Comparison of ENCODE assay signal across 21 cellular contexts in the genomic region with DNA sequence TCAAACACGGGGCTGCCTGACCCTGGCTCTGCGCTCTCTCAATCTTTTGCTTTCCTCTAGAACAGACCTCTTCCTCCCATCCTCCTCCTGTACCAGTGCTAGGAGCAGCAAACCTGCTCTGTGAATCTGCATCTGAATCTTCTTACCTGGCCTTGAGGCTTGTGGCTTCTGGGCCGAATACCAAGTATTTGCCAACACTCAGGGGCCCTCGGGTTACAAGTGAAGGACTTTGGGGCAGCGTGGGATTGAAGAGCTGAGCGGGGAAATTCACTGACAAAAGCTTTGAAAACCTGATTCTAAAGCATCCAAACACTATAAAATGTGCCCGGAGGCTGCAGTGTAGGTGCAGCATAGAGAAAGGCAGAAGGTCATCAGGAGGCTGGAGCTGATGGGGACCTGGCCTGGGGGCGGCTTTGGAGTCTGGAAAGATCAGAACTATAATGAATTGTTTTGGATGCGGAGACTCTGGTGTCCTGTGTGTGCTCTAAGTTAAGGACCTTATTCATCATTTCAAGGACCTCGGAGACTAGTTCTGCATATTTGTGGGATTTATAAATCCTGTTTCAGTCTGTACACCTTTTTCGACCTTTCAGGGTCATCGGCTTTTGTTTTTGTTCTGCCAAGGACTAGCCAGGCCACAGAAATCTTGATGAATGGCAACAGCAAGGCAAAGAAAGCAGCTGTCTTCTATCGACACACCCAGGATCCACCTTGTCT. TPM values are rescaled to one million over a fixed set of nuclear protein-coding genes. Genes with fewer than 3 reads are reported as not detected.
A peak's percentile ranks its signal among the peaks of the same experiment; 100 is the strongest.
DNase-seq lines count a peak whose midpoint lies in the region; ATAC-seq and TF ChIP-seq lines count a peak whose summit lies in the region.
"Had no signal": no experiment of that assay in that cellular context is flagged by ENCODE, and none has a peak within 500 bp of the region (broad histone marks: within the 10 kb centered on the region; RNA-seq: fewer than 3 reads in every experiment).

No MANE protein-coding gene starts in this region.

- 61 to 62% methylated on average over 13 of the region's 13 CpGs for WGBS in thyroid gland, 2 donors

- peaks cover 24 to 39% of the 10 kb centered on the region in 2 donors for H3K4me1 ChIP-seq in thyroid gland
- H3K4me1 ChIP-seq: tibial artery had no signal

- no peak for TF ChIP-seq POLR2A in thyroid gland (IDR thresholded peaks at IDR 0.05)

- no peaks in the 10 kb centered on the region for H3K27me3 ChIP-seq in thyroid gland

- DNase-seq in ELF-1 (ENCODE audit: low read depth, low spot score) (peak; percentile 77), WTC11 (ENCODE audit: low spot score) (no peak), neural crest cell (ENCODE audit: low read depth, low spot score) (no peak), thyroid gland (peak; percentile 57 to 63), globus pallidus (ENCODE audit: low spot score) (no peak), occipital lobe (lab: John Stamatoyannopoulos, UW) (no peak)
- DNase-seq: activated CD4-positive, alpha-beta T cell treated with anti-CD3 and anti-CD28 coated beads, Interleukin-2, amount 10 ng/mL, durations not matched to agents 24 days and 14 days; activated CD8-positive, alpha-beta memory T cell treated with anti-CD3 and anti-CD28 coated beads, Interleukin-2, amount 10 ng/mL, durations not matched to agents 7 days and 5 days; GDM1; NCI-H1436 treated with DMSO at 0.1 percent for 48 hours; NCI-H748 treated with DMSO at 0.1 percent for 48 hours; SHP77; stimulated activated CD4-positive, alpha-beta T cell treated with anti-CD3 and anti-CD28 coated beads, Interleukin-1b, Interleukin-23, amount 100 ng/mL, for 48 hours; stimulated activated naive CD4-positive, alpha-beta T cell had no signal

- no peak for TF ChIP-seq CTCF in WTC11 (IDR thresholded peaks at IDR 0.05)
- no peak for TF ChIP-seq CTCF in neural crest cell (conservative IDR thresholded peaks at IDR 0.05)
- no peak for TF ChIP-seq CTCF in thyroid gland (IDR thresholded peaks at IDR 0.05)

- H3K27me3 Mint-ChIP-seq in WTC11 (ENCODE audit: low read depth) (peaks cover 6% of the 10 kb centered on the region), neural crest cell (ENCODE audit: low read depth) (peaks cover 8% of the 10 kb centered on the region)

- H3K27ac Mint-ChIP-seq in WTC11 (no peak overlapping the region), neural crest cell (ENCODE audit: unreplicated experiment) (peak overlapping the region; percentile 32)
- H3K27ac Mint-ChIP-seq: activated CD4-positive, alpha-beta T cell treated with anti-CD3 and anti-CD28 coated beads, Interleukin-2, amount 10 ng/mL, durations not matched to agents 24 days and 14 days; activated CD8-positive, alpha-beta memory T cell treated with anti-CD3 and anti-CD28 coated beads, Interleukin-2, amount 10 ng/mL, durations not matched to agents 7 days and 5 days; activated T-helper 1 cell treated with anti-CD3 and anti-CD28 coated beads, Interleukin-12 subunit alpha, Interleukin-12 subunit beta, Interleukin-2, Interleukin-4 antibody, amounts not matched to agents 30 ng/mL and 10 ng/mL and 1 ng/mL, durations not matched to agents 14 hours and 24 hours and 36 hours; B cell had no signal

- H3K36me3 Mint-ChIP-seq in WTC11, result no peaks in the 10 kb centered on the region
- H3K36me3 Mint-ChIP-seq in neural crest cell (ENCODE audit: low read depth), result no peaks in the 10 kb centered on the region
- H3K36me3 Mint-ChIP-seq: activated CD8-positive, alpha-beta memory T cell treated with anti-CD3 and anti-CD28 coated beads, Interleukin-2, amount 10 ng/mL, durations not matched to agents 7 days and 5 days; activated naive CD4-positive, alpha-beta T cell treated with anti-CD3 and anti-CD28 coated beads, Interleukin-2, amount 50 U/mL, for 72 hours had no signal

- POLR2A ChIA-PET in WTC11 (lab: Charles Lee), result no interaction called here

- peak overlapping the region in 1 of 3 donors; percentile 46 for H3K27ac ChIP-seq in thyroid gland
- H3K27ac ChIP-seq: tibial artery had no signal

- H3K4me1 Mint-ChIP-seq in WTC11 (peaks cover 19% of the 10 kb centered on the region), neural crest cell (peaks cover 11% of the 10 kb centered on the region)
- H3K4me1 Mint-ChIP-seq: activated CD8-positive, alpha-beta memory T cell treated with anti-CD3 and anti-CD28 coated beads, Interleukin-2, amount 10 ng/mL, durations not matched to agents 7 days and 5 days; B cell had no signal

- ATAC-seq in WTC11 (peak; percentile 48), HG03175 (IDR thresholded peaks at IDR 0.05; ENCODE audit: unreplicated experiment) (no peak)
- ATAC-seq: activated CD8-positive, alpha-beta memory T cell treated with anti-CD3 and anti-CD28 coated beads, Interleukin-2, amount 10 ng/mL, durations not matched to agents 7 days and 5 days; activated naive CD4-positive, alpha-beta T cell treated with anti-CD3 and anti-CD28 coated beads, Interleukin-2, amount 50 U/mL, for 72 hours had no signal

- H3K4me3 Mint-ChIP-seq in WTC11 (no peak overlapping the region), neural crest cell (no peak overlapping the region)
- H3K4me3 Mint-ChIP-seq: activated CD4-positive, alpha-beta T cell treated with anti-CD3 and anti-CD28 coated beads, Interleukin-2, amount 10 ng/mL, durations not matched to agents 24 days and 14 days; activated CD8-positive, alpha-beta memory T cell treated with anti-CD3 and anti-CD28 coated beads, Interleukin-2, amount 10 ng/mL, durations not matched to agents 7 days and 5 days; activated T-helper 1 cell treated with anti-CD3 and anti-CD28 coated beads, Interleukin-12 subunit alpha, Interleukin-12 subunit beta, Interleukin-2, Interleukin-4 antibody, amounts not matched to agents 30 ng/mL and 10 ng/mL and 1 ng/mL, durations not matched to agents 14 hours and 24 hours and 36 hours; B cell had no signal

- H3K36me3 ChIP-seq in thyroid gland, result no peaks in the 10 kb centered on the region
- H3K36me3 ChIP-seq: gastroesophageal sphincter, tibial artery had no signal

- H3K9me3 Mint-ChIP-seq in WTC11 (no peaks in the 10 kb centered on the region), neural crest cell (no peaks in the 10 kb centered on the region)
- H3K9me3 Mint-ChIP-seq: activated CD4-positive, alpha-beta T cell treated with anti-CD3 and anti-CD28 coated beads, Interleukin-2, amount 10 ng/mL, durations not matched to agents 24 days and 14 days; activated naive CD4-positive, alpha-beta T cell treated with anti-CD3 and anti-CD28 coated beads, Interleukin-2, amount 50 U/mL, for 72 hours; activated T-helper 1 cell treated with anti-CD3 and anti-CD28 coated beads, Interleukin-12 subunit alpha, Interleukin-12 subunit beta, Interleukin-2, Interleukin-4 antibody, amounts not matched to agents 30 ng/mL and 10 ng/mL and 1 ng/mL, durations not matched to agents 14 hours and 24 hours and 36 hours had no signal

- CTCF ChIA-PET in WTC11 (lab: Charles Lee), result no interaction called here

- H3K9me3 ChIP-seq in thyroid gland, result no peaks in the 10 kb centered on the region
- H3K9me3 ChIP-seq: gastroesophageal sphincter, tibial artery had no signal

- no peak overlapping the region for H3K4me3 ChIP-seq in thyroid gland (replicated peaks in 1 of 3)
- H3K4me3 ChIP-seq: gastroesophageal sphincter, K562, tibial artery had no signal

- intact Hi-C loops in thyroid gland (cut with DNase I), result no loop called here

TF ChIP-seq in WTC11, 78 proteins besides CTCF, POLR2A, EP300 and RAD21 (continues in another document):
- TF ChIP-seq, protein P1, sequence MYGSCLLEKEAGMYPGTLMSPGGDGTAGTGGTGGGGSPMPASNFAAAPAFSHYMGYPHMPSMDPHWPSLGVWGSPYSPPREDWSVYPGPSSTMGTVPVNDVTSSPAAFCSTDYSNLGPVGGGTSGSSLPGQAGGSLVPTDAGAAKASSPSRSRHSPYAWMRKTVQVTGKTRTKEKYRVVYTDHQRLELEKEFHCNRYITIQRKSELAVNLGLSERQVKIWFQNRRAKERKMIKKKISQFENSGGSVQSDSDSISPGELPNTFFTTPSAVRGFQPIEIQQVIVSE (CRISPR knock-in tag; IDR thresholded peaks at IDR 0.05; ENCODE audit: borderline replicate concordance), result no peak
- TF ChIP-seq, protein P2, sequence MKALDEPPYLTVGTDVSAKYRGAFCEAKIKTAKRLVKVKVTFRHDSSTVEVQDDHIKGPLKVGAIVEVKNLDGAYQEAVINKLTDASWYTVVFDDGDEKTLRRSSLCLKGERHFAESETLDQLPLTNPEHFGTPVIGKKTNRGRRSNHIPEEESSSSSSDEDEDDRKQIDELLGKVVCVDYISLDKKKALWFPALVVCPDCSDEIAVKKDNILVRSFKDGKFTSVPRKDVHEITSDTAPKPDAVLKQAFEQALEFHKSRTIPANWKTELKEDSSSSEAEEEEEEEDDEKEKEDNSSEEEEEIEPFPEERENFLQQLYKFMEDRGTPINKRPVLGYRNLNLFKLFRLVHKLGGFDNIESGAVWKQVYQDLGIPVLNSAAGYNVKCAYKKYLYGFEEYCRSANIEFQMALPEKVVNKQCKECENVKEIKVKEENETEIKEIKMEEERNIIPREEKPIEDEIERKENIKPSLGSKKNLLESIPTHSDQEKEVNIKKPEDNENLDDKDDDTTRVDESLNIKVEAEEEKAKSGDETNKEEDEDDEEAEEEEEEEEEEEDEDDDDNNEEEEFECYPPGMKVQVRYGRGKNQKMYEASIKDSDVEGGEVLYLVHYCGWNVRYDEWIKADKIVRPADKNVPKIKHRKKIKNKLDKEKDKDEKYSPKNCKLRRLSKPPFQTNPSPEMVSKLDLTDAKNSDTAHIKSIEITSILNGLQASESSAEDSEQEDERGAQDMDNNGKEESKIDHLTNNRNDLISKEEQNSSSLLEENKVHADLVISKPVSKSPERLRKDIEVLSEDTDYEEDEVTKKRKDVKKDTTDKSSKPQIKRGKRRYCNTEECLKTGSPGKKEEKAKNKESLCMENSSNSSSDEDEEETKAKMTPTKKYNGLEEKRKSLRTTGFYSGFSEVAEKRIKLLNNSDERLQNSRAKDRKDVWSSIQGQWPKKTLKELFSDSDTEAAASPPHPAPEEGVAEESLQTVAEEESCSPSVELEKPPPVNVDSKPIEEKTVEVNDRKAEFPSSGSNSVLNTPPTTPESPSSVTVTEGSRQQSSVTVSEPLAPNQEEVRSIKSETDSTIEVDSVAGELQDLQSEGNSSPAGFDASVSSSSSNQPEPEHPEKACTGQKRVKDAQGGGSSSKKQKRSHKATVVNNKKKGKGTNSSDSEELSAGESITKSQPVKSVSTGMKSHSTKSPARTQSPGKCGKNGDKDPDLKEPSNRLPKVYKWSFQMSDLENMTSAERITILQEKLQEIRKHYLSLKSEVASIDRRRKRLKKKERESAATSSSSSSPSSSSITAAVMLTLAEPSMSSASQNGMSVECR (CRISPR knock-in tag; IDR thresholded peaks at IDR 0.05; ENCODE audit: borderline replicate concordance), result no peak
- no peak for TF ChIP-seq ZNF121 (CRISPR knock-in tag; IDR thresholded peaks at IDR 0.05)

RNA-seq across cellular contexts. Expression of a gene that starts 16.4 kb away (rescaled TPM):
- total RNA-seq in WTC11 (2021) (59.4 to 75.3 TPM (median 62.3 TPM) in 3 replicates), neural crest cell (97.3 and 103 TPM in 2 replicates), thyroid gland (100 to 1,000 TPM in 2 of 4 donors, 10 to 100 TPM in 2; 82.1 to 104 (median 94.2) TPM), occipital lobe (36.7 TPM)

Comparison
In these comparisons a context has a peak if more than half of its experiments do, and no peak if none do; other contexts are left out.
1. DNase-seq: peak in ELF-1 (single experiment) and thyroid gland (2 of 2); none in WTC11 (single experiment), neural crest cell (single experiment), globus pallidus (single experiment) and occipital lobe (single experiment).